Comparison of ENCODE assay signal across 8 cellular contexts in the genomic region with DNA sequence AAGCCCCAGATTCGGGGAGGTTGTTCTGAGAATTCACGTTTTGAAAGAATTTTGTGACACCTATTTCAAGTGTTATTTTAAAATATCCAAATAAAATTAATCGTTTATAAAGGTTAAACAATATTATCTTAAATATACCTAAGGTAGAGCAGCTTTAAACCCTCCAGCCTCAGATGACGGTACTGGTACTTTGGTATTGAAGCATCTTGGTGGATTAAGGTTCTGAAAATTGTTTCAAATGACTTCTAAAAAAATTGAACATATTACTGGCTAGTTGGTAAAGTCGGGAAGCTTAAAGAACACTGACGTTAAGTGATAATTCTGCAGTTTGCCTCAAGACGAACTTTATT. TPM values are rescaled to one million over a fixed set of nuclear protein-coding genes. Genes with fewer than 3 reads are reported as not detected.
DNase-seq lines count a peak whose midpoint lies in the region; ATAC-seq and TF ChIP-seq lines count a peak whose summit lies in the region.

No MANE protein-coding gene starts in this region.

- H3K27me3 ChIP-seq in HAP-1 (ENCODE audit: low read depth) (no peaks in the 10 kb centered on the region), gastroesophageal sphincter (no peaks in the 10 kb centered on the region), skeletal muscle tissue (ENCODE audit: control insufficient read depth in 3 of 3, insufficient read depth in 3 of 3, low read length in 3 of 3) (no peaks in the 10 kb centered on the region)

- no peak for TF ChIP-seq POLR2A in gastroesophageal sphincter (IDR thresholded peaks at IDR 0.05)

- no peak for TF ChIP-seq CTCF in WTC11 (IDR thresholded peaks at IDR 0.05)
- no peak for TF ChIP-seq CTCF in gastroesophageal sphincter (IDR thresholded peaks at IDR 0.05)

- H3K27ac Mint-ChIP-seq in WTC11: no peak overlapping the region

- H3K9ac ChIP-seq in skeletal muscle tissue (ENCODE audit: low read depth in 1 of 3, low read length in 3 of 3): peak overlapping the region in 1 of 3 donors; percentile 82

- peaks cover 23% of the 10 kb centered on the region for H3K4me1 ChIP-seq in HAP-1
- peaks cover 5 to 21% (median 9%) of the 10 kb centered on the region in 3 donors for H3K4me1 ChIP-seq in gastroesophageal sphincter
- H3K4me1 ChIP-seq in skeletal muscle tissue (ENCODE audit: control insufficient read depth in 3 of 3, insufficient read depth in 3 of 3, low read length in 3 of 3): peaks cover 5 to 13% (median 11%) of the 10 kb centered on the region in 3 donors

- TF ChIP-seq EP300 in gastroesophageal sphincter (IDR thresholded peaks at IDR 0.05): no peak

- POLR2A ChIA-PET in WTC11 (lab: Charles Lee): no interaction called here

- peak overlapping the region; percentile 88 to 93 (median 90) for H3K27ac ChIP-seq in gastroesophageal sphincter
- H3K27ac ChIP-seq in skeletal muscle tissue (ENCODE audit: low read depth, low read length): peak overlapping the region; percentile 61

- H3K9me3 Mint-ChIP-seq in WTC11: 0 out of 2 replicates have a peak, but pooled peaks cover 2% of the 10 kb centered on the region

- WGBS in gastroesophageal sphincter (ENCODE audit: low coverage in 1 of 2), 2 donors: 17 to 24% methylated on average over 7 of the region's 7 CpGs

- in situ Hi-C loops in HAP-1 (cut with MboI; ENCODE audit: low sequenced_read_pairs): loop anchor here (25.0 kb wide), 2 partner anchors 107 to 282 kb away; a partner anchor contains a TSS

- DNase-seq in HAP-1 (ENCODE audit: low spot score in 2 of 2) (no peak), WTC11 (ENCODE audit: low spot score) (no peak), DMS 273 treated with DMSO at 0.1 percent for 48 hours (lab: John Stamatoyannopoulos, UW) (no peak)
- DNase-seq in stimulated activated CD4-positive, alpha-beta T cell treated with anti-CD3 and anti-CD28 coated beads, Interleukin-4, amount 100 ng/mL, for 4 hours: no peak

- no peaks in the 10 kb centered on the region for H3K27me3 Mint-ChIP-seq in WTC11 (ENCODE audit: low read depth)

- H3K4me3 ChIP-seq in HAP-1 (peak overlapping the region; percentile 60), gastroesophageal sphincter (peak overlapping the region; percentile 64 to 98), skeletal muscle tissue (ENCODE audit: low read length in 3 of 3) (peak overlapping the region; percentile 76 to 88 (median 81))

- peaks cover 9% of the 10 kb centered on the region for H3K4me1 Mint-ChIP-seq in WTC11

- H3K9me3 ChIP-seq in HAP-1: no peaks in the 10 kb centered on the region
- no peaks in the 10 kb centered on the region for H3K9me3 ChIP-seq in gastroesophageal sphincter
- H3K9me3 ChIP-seq in skeletal muscle tissue (ENCODE audit: control insufficient read depth in 3 of 3, low read length in 3 of 3): no peaks in the 10 kb centered on the region

- CTCF ChIA-PET in WTC11 (lab: Charles Lee): interaction anchor here (1.1 kb wide), 1 partner anchor 8 kb away, joined by 3 read pairs; no protein-coding TSS in a partner anchor

- ATAC-seq in WTC11: no peak
- no peak for ATAC-seq in gastroesophageal sphincter
- ATAC-seq in HG03378 (IDR thresholded peaks at IDR 0.05; ENCODE audit: unreplicated experiment): no peak
- no peak for ATAC-seq in GM18517 (IDR thresholded peaks at IDR 0.05; ENCODE audit: unreplicated experiment)

- H3K36me3 Mint-ChIP-seq in WTC11: peaks cover 36% of the 10 kb centered on the region

- H3K4me3 Mint-ChIP-seq in WTC11: peak overlapping the region; percentile 98

- H3K36me3 ChIP-seq in HAP-1 (replicated peaks) (peaks cover 33% of the 10 kb centered on the region), gastroesophageal sphincter (peaks cover 0 to 36% of the 10 kb centered on the region in 2 donors), skeletal muscle tissue (ENCODE audit: control insufficient read depth in 3 of 3, insufficient read depth in 3 of 3, low read length in 3 of 3) (peaks cover 18 to 27% (median 27%) of the 10 kb centered on the region in 3 donors)

TF ChIP-seq in WTC11, 78 proteins besides CTCF, POLR2A, EP300 and RAD21 (continues in another document):
- no peak for TF ChIP-seq SOX15 (CRISPR knock-in tag; IDR thresholded peaks at IDR 0.05)
- no peak for TF ChIP-seq CBFB (CRISPR knock-in tag; IDR thresholded peaks at IDR 0.05; ENCODE audit: low read depth)
- TF ChIP-seq, protein P1, sequence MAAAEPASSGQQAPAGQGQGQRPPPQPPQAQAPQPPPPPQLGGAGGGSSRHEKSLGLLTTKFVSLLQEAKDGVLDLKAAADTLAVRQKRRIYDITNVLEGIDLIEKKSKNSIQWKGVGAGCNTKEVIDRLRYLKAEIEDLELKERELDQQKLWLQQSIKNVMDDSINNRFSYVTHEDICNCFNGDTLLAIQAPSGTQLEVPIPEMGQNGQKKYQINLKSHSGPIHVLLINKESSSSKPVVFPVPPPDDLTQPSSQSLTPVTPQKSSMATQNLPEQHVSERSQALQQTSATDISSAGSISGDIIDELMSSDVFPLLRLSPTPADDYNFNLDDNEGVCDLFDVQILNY (CRISPR knock-in tag; IDR thresholded peaks at IDR 0.05): no peak
- TF ChIP-seq TP53 (CRISPR knock-in tag; IDR thresholded peaks at IDR 0.05): no peak
- TF ChIP-seq, protein P2, sequence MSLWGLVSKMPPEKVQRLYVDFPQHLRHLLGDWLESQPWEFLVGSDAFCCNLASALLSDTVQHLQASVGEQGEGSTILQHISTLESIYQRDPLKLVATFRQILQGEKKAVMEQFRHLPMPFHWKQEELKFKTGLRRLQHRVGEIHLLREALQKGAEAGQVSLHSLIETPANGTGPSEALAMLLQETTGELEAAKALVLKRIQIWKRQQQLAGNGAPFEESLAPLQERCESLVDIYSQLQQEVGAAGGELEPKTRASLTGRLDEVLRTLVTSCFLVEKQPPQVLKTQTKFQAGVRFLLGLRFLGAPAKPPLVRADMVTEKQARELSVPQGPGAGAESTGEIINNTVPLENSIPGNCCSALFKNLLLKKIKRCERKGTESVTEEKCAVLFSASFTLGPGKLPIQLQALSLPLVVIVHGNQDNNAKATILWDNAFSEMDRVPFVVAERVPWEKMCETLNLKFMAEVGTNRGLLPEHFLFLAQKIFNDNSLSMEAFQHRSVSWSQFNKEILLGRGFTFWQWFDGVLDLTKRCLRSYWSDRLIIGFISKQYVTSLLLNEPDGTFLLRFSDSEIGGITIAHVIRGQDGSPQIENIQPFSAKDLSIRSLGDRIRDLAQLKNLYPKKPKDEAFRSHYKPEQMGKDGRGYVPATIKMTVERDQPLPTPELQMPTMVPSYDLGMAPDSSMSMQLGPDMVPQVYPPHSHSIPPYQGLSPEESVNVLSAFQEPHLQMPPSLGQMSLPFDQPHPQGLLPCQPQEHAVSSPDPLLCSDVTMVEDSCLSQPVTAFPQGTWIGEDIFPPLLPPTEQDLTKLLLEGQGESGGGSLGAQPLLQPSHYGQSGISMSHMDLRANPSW (CRISPR knock-in tag; conservative IDR thresholded peaks at IDR 0.05; ENCODE audit: low read depth): no peak
- no peak for TF ChIP-seq GRHL2 (CRISPR knock-in tag; IDR thresholded peaks at IDR 0.05; ENCODE audit: insufficient replicate concordance, severe bottlenecking)
- TF ChIP-seq NR1H2 (CRISPR knock-in tag; IDR thresholded peaks at IDR 0.05): no peak
- no peak for TF ChIP-seq ZNF219 (CRISPR knock-in tag; IDR thresholded peaks at IDR 0.05; ENCODE audit: borderline replicate concordance)
- no peak for TF ChIP-seq ZNF671 (CRISPR knock-in tag; IDR thresholded peaks at IDR 0.05)
- no peak for TF ChIP-seq GABPB1 (CRISPR knock-in tag; IDR thresholded peaks at IDR 0.05)
- TF ChIP-seq, protein P3, sequence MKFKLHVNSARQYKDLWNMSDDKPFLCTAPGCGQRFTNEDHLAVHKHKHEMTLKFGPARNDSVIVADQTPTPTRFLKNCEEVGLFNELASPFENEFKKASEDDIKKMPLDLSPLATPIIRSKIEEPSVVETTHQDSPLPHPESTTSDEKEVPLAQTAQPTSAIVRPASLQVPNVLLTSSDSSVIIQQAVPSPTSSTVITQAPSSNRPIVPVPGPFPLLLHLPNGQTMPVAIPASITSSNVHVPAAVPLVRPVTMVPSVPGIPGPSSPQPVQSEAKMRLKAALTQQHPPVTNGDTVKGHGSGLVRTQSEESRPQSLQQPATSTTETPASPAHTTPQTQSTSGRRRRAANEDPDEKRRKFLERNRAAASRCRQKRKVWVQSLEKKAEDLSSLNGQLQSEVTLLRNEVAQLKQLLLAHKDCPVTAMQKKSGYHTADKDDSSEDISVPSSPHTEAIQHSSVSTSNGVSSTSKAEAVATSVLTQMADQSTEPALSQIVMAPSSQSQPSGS (CRISPR knock-in tag; IDR thresholded peaks at IDR 0.05; ENCODE audit: borderline replicate concordance, low read depth): no peak
- no peak for TF ChIP-seq SMAD3 (CRISPR knock-in tag; IDR thresholded peaks at IDR 0.05; ENCODE audit: borderline replicate concordance)
- TF ChIP-seq, protein P4, sequence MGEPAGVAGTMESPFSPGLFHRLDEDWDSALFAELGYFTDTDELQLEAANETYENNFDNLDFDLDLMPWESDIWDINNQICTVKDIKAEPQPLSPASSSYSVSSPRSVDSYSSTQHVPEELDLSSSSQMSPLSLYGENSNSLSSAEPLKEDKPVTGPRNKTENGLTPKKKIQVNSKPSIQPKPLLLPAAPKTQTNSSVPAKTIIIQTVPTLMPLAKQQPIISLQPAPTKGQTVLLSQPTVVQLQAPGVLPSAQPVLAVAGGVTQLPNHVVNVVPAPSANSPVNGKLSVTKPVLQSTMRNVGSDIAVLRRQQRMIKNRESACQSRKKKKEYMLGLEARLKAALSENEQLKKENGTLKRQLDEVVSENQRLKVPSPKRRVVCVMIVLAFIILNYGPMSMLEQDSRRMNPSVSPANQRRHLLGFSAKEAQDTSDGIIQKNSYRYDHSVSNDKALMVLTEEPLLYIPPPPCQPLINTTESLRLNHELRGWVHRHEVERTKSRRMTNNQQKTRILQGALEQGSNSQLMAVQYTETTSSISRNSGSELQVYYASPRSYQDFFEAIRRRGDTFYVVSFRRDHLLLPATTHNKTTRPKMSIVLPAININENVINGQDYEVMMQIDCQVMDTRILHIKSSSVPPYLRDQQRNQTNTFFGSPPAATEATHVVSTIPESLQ (CRISPR knock-in tag; IDR thresholded peaks at IDR 0.05): no peak
- TF ChIP-seq, protein P5, sequence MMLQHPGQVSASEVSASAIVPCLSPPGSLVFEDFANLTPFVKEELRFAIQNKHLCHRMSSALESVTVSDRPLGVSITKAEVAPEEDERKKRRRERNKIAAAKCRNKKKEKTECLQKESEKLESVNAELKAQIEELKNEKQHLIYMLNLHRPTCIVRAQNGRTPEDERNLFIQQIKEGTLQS (CRISPR knock-in tag; conservative IDR thresholded peaks at IDR 0.05): no peak

RNA-seq across cellular contexts. Expression of a gene that starts 0.4 kb away (rescaled TPM):
- total RNA-seq in WTC11 (2021) (31.1 to 33.4 TPM (median 32.7 TPM) in 3 replicates), gastroesophageal sphincter (10 to 100 TPM; 13.7 to 32.7 (median 19.7) TPM), skeletal muscle tissue (10.4 TPM)

RNA-seq across cellular contexts. Expression of a gene that starts 31.5 kb away (rescaled TPM):
- total RNA-seq in WTC11 (2021) (0.07 to 0.16 TPM (median 0.09 TPM) in 3 replicates), gastroesophageal sphincter (1 to 10 TPM in 1 of 4 donors, under 1 TPM in 3; 0.12 to 1.3 (median 0.45) TPM), skeletal muscle tissue (0.52 TPM)

RNA-seq across cellular contexts. Expression of a gene that starts 49.1 kb away (rescaled TPM):
- total RNA-seq in WTC11 (2021) (not detected in 3 replicates), gastroesophageal sphincter (not detected), skeletal muscle tissue (not detected)

RNA-seq across cellular contexts. Expression of a gene that starts 55.5 kb away (rescaled TPM):
- total RNA-seq in WTC11 (2021): 0.39 to 0.90 TPM (median 0.60 TPM) in 3 replicates
- total RNA-seq in gastroesophageal sphincter: not detected
- total RNA-seq in skeletal muscle tissue: not detected
